In genomic region chr11:2445107-2445947, GRCh38 we compare ENCODE assay signal across 9 cellular contexts. TPM values are rescaled to one million over a fixed set of nuclear protein-coding genes. Genes with fewer than 3 reads are reported as not detected.
A peak's percentile ranks its signal among the peaks of the same experiment; 100 is the strongest.
DNase-seq lines count a peak whose midpoint lies in the region; ATAC-seq and TF ChIP-seq lines count a peak whose summit lies in the region.
"Had no signal": no experiment of that assay in that cellular context is flagged by ENCODE, and none has a peak within 500 bp of the region (broad histone marks: within the 10 kb centered on the region; RNA-seq: fewer than 3 reads in every experiment).

No MANE protein-coding gene starts in this region.

- H3K27ac Mint-ChIP-seq in activated T-cell treated with anti-CD3 and anti-CD28 coated beads, Interleukin-2, amount 50 U/mL, for 72 hours: no peak overlapping the region

- H3K27me3 ChIP-seq in stomach: peaks cover 5 to 87% (median 9%) of the 10 kb centered on the region in 3 donors

- DNase-seq in DMS 273 (lab: John Stamatoyannopoulos, UW; ENCODE audit: unreplicated experiment): peak; percentile 36
- no peak for DNase-seq in DMS 273 treated with DMSO at 0.1 percent for 48 hours (lab: John Stamatoyannopoulos, UW)
- DNase-seq in activated T-cell treated with anti-CD3 and anti-CD28 coated beads, Interleukin-2, amount 50 U/mL, for 72 hours: peak; percentile 43 to 46
- peak; percentile 55 for DNase-seq in stomach
- DNase-seq in amniotic stem cell (lab: John Stamatoyannopoulos, UW): no peak
- no peak for DNase-seq in globus pallidus (ENCODE audit: low spot score)

- no peaks in the 10 kb centered on the region for H3K36me3 ChIP-seq in stomach

- ATAC-seq in activated T-cell treated with anti-CD3 and anti-CD28 coated beads, Interleukin-2, amount 50 U/mL, for 72 hours (replicated peaks in 1 of 2): peak; percentile 48 to 50
- no peak for ATAC-seq in HG02981 (IDR thresholded peaks at IDR 0.05; ENCODE audit: unreplicated experiment)

- H3K4me1 Mint-ChIP-seq in activated T-cell treated with anti-CD3 and anti-CD28 coated beads, Interleukin-2, amount 50 U/mL, for 72 hours (ENCODE audit: low read depth): peaks cover 34% of the 10 kb centered on the region

- H3K27me3 Mint-ChIP-seq in activated T-cell treated with anti-CD3 and anti-CD28 coated beads, Interleukin-2, amount 50 U/mL, for 72 hours (ENCODE audit: low read depth): peaks cover 6% of the 10 kb centered on the region

- H3K9me3 Mint-ChIP-seq in activated T-cell treated with anti-CD3 and anti-CD28 coated beads, Interleukin-2, amount 50 U/mL, for 72 hours: no peaks in the 10 kb centered on the region

- TF ChIP-seq EP300 in stomach (IDR thresholded peaks at IDR 0.05): no peak

- peak overlapping the region; percentile 91 to 93 for H3K4me3 Mint-ChIP-seq in activated T-cell treated with anti-CD3 and anti-CD28 coated beads, Interleukin-2, amount 50 U/mL, for 72 hours

- no peak for TF ChIP-seq POLR2A in stomach (IDR thresholded peaks at IDR 0.05)

- H3K27ac ChIP-seq in stomach: peak overlapping the region; percentile 74 to 88 (median 82)

- H3K4me1 ChIP-seq in stomach: peaks cover 19 to 51% (median 41%) of the 10 kb centered on the region in 4 donors

- intact Hi-C loops in stomach (cut with DNase I; ENCODE audit: low total_unique reads): no loop called here

- no peak for TF ChIP-seq CTCF in stomach (IDR thresholded peaks at IDR 0.05)

- H3K9me3 ChIP-seq in iPS-18c (ENCODE audit: control insufficient read depth, insufficient read depth, low read length) (no peaks in the 10 kb centered on the region), stomach (peaks cover 0 to 6% (median 0%) of the 10 kb centered on the region in 4 donors)

- no peaks in the 10 kb centered on the region for H3K36me3 Mint-ChIP-seq in activated T-cell treated with anti-CD3 and anti-CD28 coated beads, Interleukin-2, amount 50 U/mL, for 72 hours (ENCODE audit: insufficient read depth in 2 of 2)

- 3 to 17% (median 4%) methylated on average over 25 to 80 of the region's 80 CpGs for WGBS in stomach, 5 donors

- H3K4me3 ChIP-seq in iPS-18c (ENCODE audit: insufficient read depth, low read depth, low read length) (peak overlapping the region; percentile 43), stomach (peak overlapping the region; percentile 43 to 63 (median 56))

RNA-seq across cellular contexts. Expression of gene KCNQ1, which starts 0.5 kb away (rescaled TPM):
- 10 to 100 TPM; 11.4 TPM for total RNA-seq in activated T-cell treated with anti-CD3 and anti-CD28 coated beads, Interleukin-2, amount 50 U/mL, for 72 hours
- total RNA-seq in stomach: 100 to 1,000 TPM in 1 of 5 donors, 10 to 100 TPM in 4; 12.1 to 155 (median 75.9) TPM
- polyA plus RNA-seq in stomach: 10 to 100 TPM; 29.3 to 55.8 (median 42.2) TPM

RNA-seq across cellular contexts. Expression of gene TRPM5, which starts 1.0 kb away (rescaled TPM):
- total RNA-seq in activated T-cell treated with anti-CD3 and anti-CD28 coated beads, Interleukin-2, amount 50 U/mL, for 72 hours: under 1 TPM in 1 of 2 donors, not detected in 1; 0.07 TPM
- 10 to 100 TPM in 1 of 5 donors, under 1 TPM in 3, not detected in 1; 0.43 to 11.6 (median 0.50) TPM for total RNA-seq in stomach
- under 1 TPM; 0.15 to 0.61 (median 0.31) TPM for polyA plus RNA-seq in stomach
- total RNA-seq: glomerular endothelial cell had no signal

RNA-seq across cellular contexts. Expression of gene TSSC4, which starts 44.8 kb away (rescaled TPM):
- total RNA-seq in activated T-cell treated with anti-CD3 and anti-CD28 coated beads, Interleukin-2, amount 50 U/mL, for 72 hours: 10 to 100 TPM; 50.6 to 52.2 TPM
- 100 to 1,000 TPM in 1 of 5 donors, 10 to 100 TPM in 3, 1 to 10 TPM in 1; 9.4 to 147 (median 44.2) TPM for total RNA-seq in stomach
- polyA plus RNA-seq in stomach: 10 to 100 TPM; 51.5 to 65.3 (median 54.9) TPM

Comparison
In these comparisons a context has a peak if more than half of its experiments do, and no peak if none do; other contexts are left out.
1. DNase-seq: peak in DMS 273 (single experiment), activated T-cell treated with anti-CD3 and anti-CD28 coated beads, Interleukin-2, amount 50 U/mL, for 72 hours (2 of 2) and stomach (single experiment); none in DMS 273 treated with DMSO at 0.1 percent for 48 hours (single experiment), amniotic stem cell (single experiment) and globus pallidus (single experiment).